Comparison of ENCODE assay signal across 1 cellular context in genomic region chr16:85496145-85496544, GRCh38.
TF ChIP-seq lines count a peak whose summit lies in the region.

No MANE protein-coding gene starts in this region.

TF ChIP-seq in WTC11, 78 proteins besides CTCF, POLR2A, EP300 and RAD21 (continued from another document):
- TF ChIP-seq STAT6 (CRISPR knock-in tag; conservative IDR thresholded peaks at IDR 0.05; ENCODE audit: low read depth) (no peak), ATF1 (CRISPR knock-in tag; IDR thresholded peaks at IDR 0.05) (no peak), NR3C1 (CRISPR knock-in tag; conservative IDR thresholded peaks at IDR 0.05; ENCODE audit: low read depth) (no peak), E2F4 (CRISPR knock-in tag; IDR thresholded peaks at IDR 0.05; ENCODE audit: borderline replicate concordance, low read depth) (no peak), ZNF219 (CRISPR knock-in tag; IDR thresholded peaks at IDR 0.05; ENCODE audit: borderline replicate concordance) (no peak), ZNF317 (CRISPR knock-in tag; IDR thresholded peaks at IDR 0.05; ENCODE audit: borderline replicate concordance, low read depth) (no peak), ZNF138 (CRISPR knock-in tag; conservative IDR thresholded peaks at IDR 0.05) (no peak), ZNF281 (CRISPR knock-in tag; IDR thresholded peaks at IDR 0.05) (no peak), ATF2 (CRISPR knock-in tag; IDR thresholded peaks at IDR 0.05; ENCODE audit: borderline replicate concordance, low read depth) (no peak), NR2C2 (CRISPR knock-in tag; IDR thresholded peaks at IDR 0.05) (no peak)
